ENCODE assay signal across 19 cellular contexts in the genomic region with DNA sequence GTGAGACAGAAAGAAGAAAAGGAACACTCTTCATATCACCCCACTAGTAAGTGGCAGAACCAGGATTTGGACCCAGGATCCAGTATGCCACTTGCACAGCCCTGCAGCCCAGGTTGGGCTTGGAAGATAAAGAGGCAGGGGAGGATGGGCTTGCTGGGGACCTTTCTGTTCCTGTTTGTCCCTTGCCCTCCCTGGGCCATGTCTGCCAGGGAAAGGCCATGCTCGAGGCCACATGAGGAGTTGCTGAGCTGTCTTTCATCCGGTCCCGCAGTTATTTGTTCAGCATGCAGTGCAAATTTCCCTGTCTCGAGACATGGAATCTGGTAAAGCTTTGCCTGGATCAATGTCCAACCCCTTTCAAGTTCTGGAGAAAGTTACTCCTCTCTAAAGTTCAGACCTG.
"Had no signal": no experiment of that assay in that cellular context is flagged by ENCODE, and none has a peak within 500 bp of the region (broad histone marks: within the 10 kb centered on the region; RNA-seq: fewer than 3 reads in every experiment).

No MANE protein-coding gene starts in this region.

- H3K4me3 ChIP-seq: adrenal gland, breast epithelium, MG63 had no signal

- H3K27me3 ChIP-seq: adrenal gland, breast epithelium, MG63 had no signal

- H3K4me1 ChIP-seq: breast epithelium had no signal

- DNase-seq: activated CD4-positive, alpha-beta T cell treated with anti-CD3 and anti-CD28 coated beads for 4 hours; activated CD8-positive, alpha-beta memory T cell treated with anti-CD3 and anti-CD28 coated beads, Interleukin-2, amount 50 U/mL, for 48 hours; activated CD8-positive, alpha-beta T cell treated with anti-CD3 and anti-CD28 coated beads for 36 hours; activated naive CD4-positive, alpha-beta T cell treated with anti-CD3 and anti-CD28 coated beads, Interleukin-2, amount 50 U/mL, for 16 hours; activated naive CD8-positive, alpha-beta T cell treated with anti-CD3 and anti-CD28 coated beads, Interleukin-2, amount 10 ng/mL, durations not matched to agents 7 days and 5 days; activated T-cell treated with anti-CD3 and anti-CD28 coated beads, Interleukin-2, amount 50 U/mL, for 1 hour; MV-4-11; NCI-H1092 treated with DMSO at 0.1 percent for 48 hours; NCI-H1417 treated with DMSO at 0.1 percent for 48 hours; NCI-H510A treated with DMSO at 0.1 percent for 48 hours; NK-92 treated with Interleukin-12 subunit alpha and Interleukin-12 subunit beta, amount 100 ng/mL, for 24 hours; OCI-M1; SK-N-SH; T-helper 1 cell had no signal

- H3K4me3 Mint-ChIP-seq: activated CD8-positive, alpha-beta T cell treated with anti-CD3 and anti-CD28 coated beads for 36 hours; activated naive CD8-positive, alpha-beta T cell treated with anti-CD3 and anti-CD28 coated beads, Interleukin-2, amount 10 ng/mL, durations not matched to agents 7 days and 5 days had no signal

- H3K27ac Mint-ChIP-seq: activated CD8-positive, alpha-beta T cell treated with anti-CD3 and anti-CD28 coated beads for 36 hours; activated naive CD8-positive, alpha-beta T cell treated with anti-CD3 and anti-CD28 coated beads, Interleukin-2, amount 10 ng/mL, durations not matched to agents 7 days and 5 days had no signal

- H3K4me2 ChIP-seq: SK-N-SH had no signal

- H3K4me1 Mint-ChIP-seq: activated naive CD8-positive, alpha-beta T cell treated with anti-CD3 and anti-CD28 coated beads, Interleukin-2, amount 10 ng/mL, durations not matched to agents 7 days and 5 days had no signal

- H3K27ac ChIP-seq: breast epithelium had no signal

- H3K9ac ChIP-seq: SK-N-SH had no signal

- H3K36me3 ChIP-seq: adrenal gland, breast epithelium, MG63 had no signal

- H3K9me3 Mint-ChIP-seq: activated CD8-positive, alpha-beta T cell treated with anti-CD3 and anti-CD28 coated beads for 36 hours; activated naive CD8-positive, alpha-beta T cell treated with anti-CD3 and anti-CD28 coated beads, Interleukin-2, amount 10 ng/mL, durations not matched to agents 7 days and 5 days had no signal

- ATAC-seq: activated CD4-positive, CD25-positive, alpha-beta regulatory T cell treated with anti-CD3 and anti-CD28 coated beads, Interleukin-2, amount 50 U/mL, for 24 hours; activated CD8-positive, alpha-beta T cell treated with anti-CD3 and anti-CD28 coated beads for 36 hours; Panc1 had no signal

- H3K36me3 Mint-ChIP-seq: activated naive CD8-positive, alpha-beta T cell treated with anti-CD3 and anti-CD28 coated beads, Interleukin-2, amount 10 ng/mL, durations not matched to agents 7 days and 5 days had no signal

- H3K9me3 ChIP-seq: adrenal gland, breast epithelium, MG63, SK-N-SH had no signal
